1 cellular context compared by ENCODE assay signal in the genomic region with DNA sequence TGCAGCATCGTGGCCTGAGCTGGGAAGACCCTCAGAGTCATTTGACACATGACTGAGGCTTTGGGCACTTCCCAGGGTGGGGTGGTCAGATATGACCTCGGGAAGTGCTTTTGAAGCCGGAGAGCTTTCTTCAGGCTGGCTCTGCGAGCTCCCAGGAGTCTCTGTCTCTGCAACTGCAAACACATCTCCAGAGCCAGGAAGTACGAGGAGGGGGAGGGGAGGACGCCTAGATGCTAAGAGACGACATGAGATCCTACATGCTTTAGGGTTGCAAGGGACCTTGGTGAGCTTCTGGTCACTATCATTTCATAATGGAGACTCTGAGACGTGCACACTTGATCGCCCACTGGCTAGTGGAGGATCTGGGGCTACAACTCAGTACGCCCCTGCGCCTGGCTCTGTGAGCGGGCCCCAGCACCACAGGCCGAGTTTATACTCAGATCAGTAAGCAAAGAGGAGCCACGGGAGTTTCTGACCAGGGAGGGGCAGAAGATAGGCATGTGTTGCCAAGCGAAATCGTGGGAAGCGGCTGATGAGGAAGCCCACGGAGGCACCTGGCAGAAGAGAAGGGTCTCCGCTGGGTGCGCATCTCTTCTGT.
A peak's percentile ranks its signal among the peaks of the same experiment; 100 is the strongest.
TF ChIP-seq lines count a peak whose summit lies in the region.

No MANE protein-coding gene starts in this region.

TF ChIP-seq in H1, 55 proteins besides CTCF, POLR2A, EP300 and RAD21:
- TF ChIP-seq ASH2L (IDR thresholded peaks at IDR 0.05; ENCODE audit: low read length) (peak; percentile 18), E2F6 (IDR thresholded peaks at IDR 0.05) (no peak)
